In genomic region chr12:11779286-11779685, GRCh38 we compare ENCODE assay signal across 12 cellular contexts.
DNase-seq lines count a peak whose midpoint lies in the region; ATAC-seq, FAIRE-seq and TF ChIP-seq lines count a peak whose summit lies in the region.
"Had no signal": no experiment of that assay in that cellular context is flagged by ENCODE, and none has a peak within 500 bp of the region (broad histone marks: within the 10 kb centered on the region; RNA-seq: fewer than 3 reads in every experiment).

No MANE protein-coding gene starts in this region.

- H3K4me3 ChIP-seq in OCI-LY1 (ENCODE audit: low read depth, low read length, poor library complexity, severe bottlenecking), result no peak overlapping the region
- H3K4me3 ChIP-seq in gastrocnemius medialis, result no peak overlapping the region
- no peak overlapping the region for H3K4me3 ChIP-seq in H7 (ENCODE audit: insufficient read depth, low read depth, low read length)
- no peak overlapping the region for H3K4me3 ChIP-seq in CD8-positive, alpha-beta memory T cell (ENCODE audit: low read length)
- H3K4me3 ChIP-seq: pancreas had no signal

- H3K79me2 ChIP-seq in OCI-LY1 (ENCODE audit: insufficient read depth, low read length), result no peaks in the 10 kb centered on the region

- H3K27ac Mint-ChIP-seq in CD8-positive, alpha-beta memory T cell, result no peak overlapping the region

- peak overlapping the region; percentile 23; the same call in 1 of the 2 replicates for H3K9ac ChIP-seq in OCI-LY1 (ENCODE audit: low read length)

- no peaks in the 10 kb centered on the region for H3K9me2 ChIP-seq in OCI-LY1 (ENCODE audit: low read depth, low read length)

- no peak for DNase-seq in GM12892 (ENCODE audit: insufficient read length)
- peak; percentile 79 for DNase-seq in fibroblast of gingiva (ENCODE audit: low read depth)
- no peak for DNase-seq in gastrocnemius medialis
- DNase-seq in H7, result no peak
- no peak for DNase-seq in CD8-positive, alpha-beta memory T cell
- no peak for DNase-seq in HTR-8/SVneo (ENCODE audit: insufficient read length, low spot score)
- DNase-seq: NCI-H1092 treated with DMSO at 0.1 percent for 48 hours, pancreas had no signal

- no peak overlapping the region for H2AFZ ChIP-seq in OCI-LY1 (ENCODE audit: low read length)

- H3K27me3 ChIP-seq in OCI-LY1 (ENCODE audit: insufficient read depth, low read length) (no peaks in the 10 kb centered on the region), gastrocnemius medialis (no peaks in the 10 kb centered on the region), H7 (ENCODE audit: control insufficient read depth, insufficient read depth, low read length) (no peaks in the 10 kb centered on the region)
- H3K27me3 ChIP-seq in CD8-positive, alpha-beta memory T cell (ENCODE audit: insufficient read depth, low read length, poor library complexity, severe bottlenecking), result no peaks in the 10 kb centered on the region
- H3K27me3 ChIP-seq: pancreas had no signal

- no peaks in the 10 kb centered on the region for H3F3A ChIP-seq in OCI-LY1 (ENCODE audit: insufficient read depth, low read length)

- ATAC-seq in gastrocnemius medialis (peak; percentile 88 to 89), GM18861 (IDR thresholded peaks at IDR 0.05; ENCODE audit: unreplicated experiment) (no peak)
- ATAC-seq: activated CD4-positive, CD25-positive, alpha-beta regulatory T cell treated with anti-CD3 and anti-CD28 coated beads, Interleukin-2, amount 50 U/mL, for 24 hours had no signal

- H3K36me3 ChIP-seq in OCI-LY1 (ENCODE audit: insufficient read depth, low read length) (no peaks in the 10 kb centered on the region), gastrocnemius medialis (no peaks in the 10 kb centered on the region), H7 (replicated peaks; ENCODE audit: control insufficient read depth, insufficient read depth, low read length) (no peaks in the 10 kb centered on the region)
- H3K36me3 ChIP-seq in CD8-positive, alpha-beta memory T cell (ENCODE audit: insufficient read depth, low read length), result no peaks in the 10 kb centered on the region
- H3K36me3 ChIP-seq: pancreas had no signal

- TF ChIP-seq POLR2A in GM12892 (IDR thresholded peaks at IDR 0.05; ENCODE audit: low read depth, low read length), result no peak
- TF ChIP-seq POLR2A in gastrocnemius medialis (IDR thresholded peaks at IDR 0.05), result no peak

- intact Hi-C loops in gastrocnemius medialis (cut with DNase I; ENCODE audit: low total_unique reads), result loop anchor here (2.0 kb wide), 1 partner anchor 20 kb away; no protein-coding TSS in a partner anchor

- H3K27ac ChIP-seq in OCI-LY1 (ENCODE audit: low read depth, low read length, poor library complexity, severe bottlenecking) (peak overlapping the region; percentile 89), gastrocnemius medialis (peak overlapping the region; percentile 41 to 60 (median 56))
- no peak overlapping the region for H3K27ac ChIP-seq in CD8-positive, alpha-beta memory T cell (ENCODE audit: low read depth, low read length)
- H3K27ac ChIP-seq: pancreas had no signal

- H3K9me3 Mint-ChIP-seq in CD8-positive, alpha-beta memory T cell, result no peaks in the 10 kb centered on the region

- peaks cover 3 to 18% (median 13%) of the 10 kb centered on the region in 3 donors for H3K36me3 Mint-ChIP-seq in CD8-positive, alpha-beta memory T cell

- H3K4me3 Mint-ChIP-seq in CD8-positive, alpha-beta memory T cell, result no peak overlapping the region

- H3K4me1 ChIP-seq in OCI-LY1 (ENCODE audit: insufficient read depth, low read length, severe bottlenecking) (peaks cover 93% of the 10 kb centered on the region), gastrocnemius medialis (peaks cover 35 to 39% of the 10 kb centered on the region in 2 donors)
- H3K4me1 ChIP-seq in CD8-positive, alpha-beta memory T cell (ENCODE audit: insufficient read depth, low read length), result no peaks in the 10 kb centered on the region

- H3K4me1 Mint-ChIP-seq in CD8-positive, alpha-beta memory T cell, result peaks cover 13 to 41% (median 21%) of the 10 kb centered on the region in 3 donors

- FAIRE-seq in GM12892 (lab: Jason Lieb, UNC) (peak; percentile 88), HTR-8/SVneo (lab: Jason Lieb, UNC) (no peak)
- FAIRE-seq: colon had no signal

- in situ Hi-C loops in gastrocnemius medialis (cut with MboI; ENCODE audit: low sequenced_read_pairs in 4 of 4), result loop anchor here in 2 of 4 donors (25.0 kb wide), 2 partner anchors 1067 to 1567 kb away; partner anchors contain the start of genes GABARAPL1 (in 1 of the 2) and YBX3 (in 1 of the 2)

- CTCF ChIA-PET in CD8-positive, alpha-beta memory T cell (lab: Charles Lee), result no interaction called here

- H3K9me3 ChIP-seq in OCI-LY1 (ENCODE audit: low read length) (no peaks in the 10 kb centered on the region), gastrocnemius medialis (no peaks in the 10 kb centered on the region)
- no peaks in the 10 kb centered on the region for H3K9me3 ChIP-seq in CD8-positive, alpha-beta memory T cell (ENCODE audit: low read length)
- H3K9me3 ChIP-seq: pancreas had no signal

- no peak overlapping the region for H3K4me2 ChIP-seq in OCI-LY1 (ENCODE audit: low read length)

- H3K27me3 Mint-ChIP-seq in CD8-positive, alpha-beta memory T cell, result no peaks in the 10 kb centered on the region

- POLR2A ChIA-PET in CD8-positive, alpha-beta memory T cell (lab: Charles Lee), result no interaction called here

- TF ChIP-seq CTCF in OCI-LY1 (IDR thresholded peaks at IDR 0.05; ENCODE audit: low read length) (no peak), gastrocnemius medialis (IDR thresholded peaks at IDR 0.05 in 4 of 5, conservative IDR thresholded peaks at IDR 0.05 in 1 of 5) (no peak)

- no peaks in the 10 kb centered on the region for H4K20me1 ChIP-seq in OCI-LY1 (ENCODE audit: insufficient read depth, low read length)
